Comparison of ENCODE assay signal across 8 cellular contexts in genomic region chr11:120180063-120180462, GRCh38. TPM values are rescaled to one million over a fixed set of nuclear protein-coding genes. Genes with fewer than 3 reads are reported as not detected.
A peak's percentile ranks its signal among the peaks of the same experiment; 100 is the strongest.
DNase-seq lines count a peak whose midpoint lies in the region; TF ChIP-seq lines count a peak whose summit lies in the region.
"Not testable (repeated sequence)": the region's sequence is repeated elsewhere in the genome, so short reads cannot be mapped to it uniquely, and the experiment has no call there.
"Had no signal": no experiment of that assay in that cellular context is flagged by ENCODE, and none has a peak within 500 bp of the region (broad histone marks: within the 10 kb centered on the region; RNA-seq: fewer than 3 reads in every experiment).

No MANE protein-coding gene starts in this region.

- H4K20me1 ChIP-seq in BLaER1 treated with 17β-estradiol and CSF1 and Interleukin-3, amounts not matched to agents 10 nM and 100 nM; hepatocyte (ENCODE audit: insufficient read depth, poor library complexity, severe bottlenecking); neural progenitor cell (ENCODE audit: low read depth): not testable (repeated sequence)

- peak overlapping the region in 3 of 11 experiments; percentile 10 to 56 (median 17); a peak in 1 of 22 replicates for H3K27ac ChIP-seq in BLaER1 treated with 17β-estradiol and CSF1 and Interleukin-3, amounts not matched to agents 10 nM and 100 nM
- peak overlapping the region; percentile 50 to 96 for H3K27ac ChIP-seq in breast epithelium
- H3K27ac ChIP-seq in esophagus muscularis mucosa (replicated peaks in 1 of 4) = peak overlapping the region in 3 of 4 donors; percentile 23 to 79 (median 49)
- not testable (repeated sequence) for H3K27ac ChIP-seq in hepatocyte, neural progenitor cell
- H3K27ac ChIP-seq in skeletal muscle tissue (ENCODE audit: low read depth, low read length) = peak overlapping the region; percentile 50

- 80% methylated on average over 1 of the region's 6 CpGs for WGBS in esophagus muscularis mucosa
- WGBS in hepatocyte (ENCODE audit: low lambda C conversion rate, missing lambda C conversion rate) = 97% methylated on average over 6 of the region's 6 CpGs

- not testable (repeated sequence) for H3K36me3 Mint-ChIP-seq in neural progenitor cell

- not testable (repeated sequence) for H3K9me3 ChIP-seq in BLaER1 treated with 17β-estradiol and CSF1 and Interleukin-3, amounts not matched to agents 10 nM and 100 nM (replicated peaks in 1 of 11); breast epithelium; esophagus muscularis mucosa; hepatocyte (ENCODE audit: low read depth); neural progenitor cell (ENCODE audit: low read depth); skeletal muscle tissue (ENCODE audit: control insufficient read depth in 3 of 3, low read length in 3 of 3)

- H3K9me2 ChIP-seq in hepatocyte (replicated peaks; ENCODE audit: insufficient read depth) = not testable (repeated sequence)

- not testable (repeated sequence) for TF ChIP-seq EP300 in esophagus muscularis mucosa (IDR thresholded peaks at IDR 0.05)

- H3K4me1 ChIP-seq in BLaER1 treated with 17β-estradiol and CSF1 and Interleukin-3, amounts not matched to agents 10 nM and 100 nM = peaks cover 0 to 45% (median 13%) of the 10 kb centered on the region in 10 experiments; a peak in 18 of 20 replicates
- not testable (repeated sequence) for H3K4me1 ChIP-seq in breast epithelium
- H3K4me1 ChIP-seq in esophagus muscularis mucosa = peaks cover 36 to 67% (median 60%) of the 10 kb centered on the region in 4 donors
- H3K4me1 ChIP-seq in hepatocyte (ENCODE audit: insufficient read depth) = peaks cover 36% of the 10 kb centered on the region
- peaks cover 37% of the 10 kb centered on the region for H3K4me1 ChIP-seq in neural progenitor cell
- H3K4me1 ChIP-seq in skeletal muscle tissue (ENCODE audit: control insufficient read depth in 3 of 3, insufficient read depth in 3 of 3, low read length in 3 of 3) = peaks cover 17 to 33% (median 26%) of the 10 kb centered on the region in 3 donors

- not testable (repeated sequence) for H3K36me3 ChIP-seq in BLaER1 treated with 17β-estradiol and CSF1 and Interleukin-3, amounts not matched to agents 10 nM and 100 nM; breast epithelium; esophagus muscularis mucosa; hepatocyte (replicated peaks; ENCODE audit: insufficient read depth, low read depth); neural progenitor cell; skeletal muscle tissue (ENCODE audit: control insufficient read depth in 3 of 3, insufficient read depth in 3 of 3, low read length in 3 of 3)

- intact Hi-C loops in breast epithelium (cut with DNase I; ENCODE audit: low total_unique reads) = loop anchor here (5.0 kb wide), 1 partner anchor 37 kb away; no protein-coding TSS in a partner anchor
- intact Hi-C loops in esophagus muscularis mucosa (cut with DNase I) = not testable (repeated sequence)

- peaks cover 76% of the 10 kb centered on the region for H3K4me1 Mint-ChIP-seq in neural progenitor cell

- DNase-seq in activated CD4-positive, CD25-positive, alpha-beta regulatory T cell treated with anti-CD3 and anti-CD28 coated beads, Interleukin-2, amount 50 U/mL, for 72 hours = peak; percentile 19
- peak in 1 of 2 donors; percentile 13 for DNase-seq in breast epithelium (ENCODE audit: low spot score in 2 of 2)
- peak; percentile 55 for DNase-seq in esophagus muscularis mucosa (ENCODE audit: extremely low spot score)
- DNase-seq in hepatocyte (ENCODE audit: low spot score) = peak; percentile 3
- not testable (repeated sequence) for DNase-seq in neural progenitor cell (ENCODE audit: low spot score)

- H3F3A ChIP-seq in neural progenitor cell (ENCODE audit: low read depth) = peaks cover 14% of the 10 kb centered on the region

- TF ChIP-seq POLR2A in breast epithelium (IDR thresholded peaks at IDR 0.05); esophagus muscularis mucosa (IDR thresholded peaks at IDR 0.05; ENCODE audit: low read depth): not testable (repeated sequence)

- H3K9ac ChIP-seq in BLaER1 treated with 17β-estradiol and CSF1 and Interleukin-3, amounts not matched to agents 10 nM and 100 nM = peak overlapping the region in 3 of 11 experiments; percentile 43 to 59 (median 45); a peak in 3 of 22 replicates
- not testable (repeated sequence) for H3K9ac ChIP-seq in neural progenitor cell; skeletal muscle tissue (ENCODE audit: low read depth in 1 of 3, low read length in 3 of 3)

- H3K4me3 Mint-ChIP-seq in neural progenitor cell = peak overlapping the region; percentile 55

- H3K27me3 Mint-ChIP-seq in neural progenitor cell (ENCODE audit: insufficient read depth, low read depth) = peaks cover 19% of the 10 kb centered on the region

- H3K4me2 ChIP-seq in BLaER1 treated with 17β-estradiol and CSF1 and Interleukin-3, amounts not matched to agents 10 nM and 100 nM = peak overlapping the region in 10 of 11 experiments; percentile 7 to 90 (median 72); a peak in 17 of 22 replicates
- H3K4me2 ChIP-seq in hepatocyte = not testable (repeated sequence)
- H3K4me2 ChIP-seq in neural progenitor cell = peak overlapping the region; percentile 65

- TF ChIP-seq CTCF in breast epithelium (IDR thresholded peaks at IDR 0.05); esophagus muscularis mucosa (IDR thresholded peaks at IDR 0.05); hepatocyte (IDR thresholded peaks at IDR 0.05; ENCODE audit: poor library complexity); neural progenitor cell (IDR thresholded peaks at IDR 0.05): not testable (repeated sequence)

- not testable (repeated sequence) for H3K27me3 ChIP-seq in BLaER1 treated with 17β-estradiol and CSF1 and Interleukin-3, amounts not matched to agents 10 nM and 100 nM; breast epithelium; esophagus muscularis mucosa; hepatocyte
- H3K27me3 ChIP-seq in neural progenitor cell = peaks cover 72% of the 10 kb centered on the region
- H3K27me3 ChIP-seq in skeletal muscle tissue (ENCODE audit: control insufficient read depth in 3 of 3, insufficient read depth in 3 of 3, low read length in 3 of 3) = peaks cover 0 to 18% (median 0%) of the 10 kb centered on the region in 3 donors

- not testable (repeated sequence) for H3K79me2 ChIP-seq in hepatocyte; neural progenitor cell (ENCODE audit: low read depth)

- H3K27ac Mint-ChIP-seq in neural progenitor cell = peak overlapping the region; percentile 97

- H3K9me3 Mint-ChIP-seq in neural progenitor cell = not testable (repeated sequence)

- not testable (repeated sequence) for H2AFZ ChIP-seq in hepatocyte; neural progenitor cell (replicated peaks)

- H3K4me3 ChIP-seq in BLaER1 treated with 17β-estradiol and CSF1 and Interleukin-3, amounts not matched to agents 10 nM and 100 nM; breast epithelium; esophagus muscularis mucosa; hepatocyte; neural progenitor cell; skeletal muscle tissue (ENCODE audit: low read length in 3 of 3): not testable (repeated sequence)

RNA-seq across cellular contexts. Expression of gene OAF, which starts 30.8 kb away (rescaled TPM):
- 10 to 100 TPM; 19.8 to 35.1 (median 33.3) TPM for total RNA-seq in breast epithelium
- 10 to 100 TPM; 30.7 to 66.1 (median 58.1) TPM for total RNA-seq in esophagus muscularis mucosa
- total RNA-seq in hepatocyte = 63.9 and 72.4 TPM in 2 replicates
- polyA plus RNA-seq in hepatocyte = 73.0 and 102 TPM in 2 replicates
- total RNA-seq in neural progenitor cell (ENCODE audit: low replicate concordance) = 0.46 and 0.47 TPM in 2 replicates
- 13.6 TPM for total RNA-seq in skeletal muscle tissue

RNA-seq across cellular contexts. Expression of gene TRIM29, which starts 42.1 kb away (rescaled TPM):
- total RNA-seq in breast epithelium (10 to 100 TPM; 10.6 to 58.7 (median 45.9) TPM), esophagus muscularis mucosa (1 to 10 TPM in 1 of 4 donors, under 1 TPM in 3; 0.45 to 1.3 (median 0.75) TPM), hepatocyte (7.7 and 11.2 TPM in 2 replicates), neural progenitor cell (ENCODE audit: low replicate concordance) (0.11 TPM in 1 of 2 replicates, not detected in the other), skeletal muscle tissue (0.52 TPM)
- 8.5 and 9.4 TPM in 2 replicates for polyA plus RNA-seq in hepatocyte
- total RNA-seq: CD4-positive, alpha-beta T cell had no signal

RNA-seq across cellular contexts. Expression of gene POU2F3, which starts 59.9 kb away (rescaled TPM):
- total RNA-seq in breast epithelium (1 to 10 TPM in 2 of 3 donors, not detected in 1; 3.9 to 7.0 TPM), esophagus muscularis mucosa (not detected), hepatocyte (0.24 TPM in 1 of 2 replicates, not detected in the other), neural progenitor cell (ENCODE audit: low replicate concordance) (1.4 TPM in 1 of 2 replicates, not detected in the other), skeletal muscle tissue (not detected)
- polyA plus RNA-seq in hepatocyte = 0.21 TPM in 1 of 2 replicates, not detected in the other
- total RNA-seq: CD4-positive, alpha-beta T cell had no signal
